ENCODE assay signal across 16 cellular contexts in the genomic region with DNA sequence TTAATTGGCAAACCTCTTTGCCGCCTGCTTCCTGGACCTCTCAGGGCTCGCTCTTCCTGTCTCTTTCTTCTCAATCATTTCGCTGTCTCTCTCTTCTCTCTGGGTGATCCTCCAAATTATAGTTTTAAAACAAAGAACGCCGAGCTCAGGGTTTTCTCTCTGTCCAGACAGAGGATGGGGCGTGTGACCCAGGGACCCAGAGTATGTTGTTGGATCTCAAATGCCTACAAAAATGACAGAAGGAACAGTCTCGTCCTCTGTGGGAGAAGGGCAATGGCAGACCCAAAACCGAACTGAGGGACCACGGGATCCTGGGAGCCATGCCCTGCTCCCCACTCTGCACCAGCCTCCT.
"Had no signal": no experiment of that assay in that cellular context is flagged by ENCODE, and none has a peak within 500 bp of the region (broad histone marks: within the 10 kb centered on the region; RNA-seq: fewer than 3 reads in every experiment).

No MANE protein-coding gene starts in this region.

- H3K9me3 ChIP-seq: colonic mucosa, suprapubic skin, upper lobe of right lung had no signal

- DNase-seq: activated CD4-positive, alpha-beta T cell treated with anti-CD3 and anti-CD28 coated beads, Interleukin-2, amount 10 ng/mL, durations not matched to agents 7 days and 5 days; activated CD8-positive, alpha-beta memory T cell treated with anti-CD3 and anti-CD28 coated beads, Interleukin-2, amount 50 U/mL, for 4 hours; activated gamma-delta T cell treated with Interleukin-2 at 50 U/mL for 16 hours; activated T-cell treated with anti-CD3 and anti-CD28 coated beads, Interleukin-2, amount 50 U/mL, for 72 hours; amniotic stem cell; colonic mucosa; erythroblast; stimulated activated naive CD8-positive, alpha-beta T cell treated with anti-CD3 and anti-CD28 coated beads, Interleukin-15, amount 100 ng/mL, for 72 hours; T-helper 1 cell; T1000; upper lobe of right lung had no signal

- H3K9me3 Mint-ChIP-seq: mesothelial cell of epicardium had no signal

- H3K36me3 ChIP-seq: colonic mucosa, suprapubic skin, upper lobe of right lung had no signal

- H3K4me1 Mint-ChIP-seq: activated CD4-positive, alpha-beta T cell treated with anti-CD3 and anti-CD28 coated beads, Interleukin-2, amount 10 ng/mL, durations not matched to agents 7 days and 5 days; mesothelial cell of epicardium had no signal

- H3K36me3 Mint-ChIP-seq: mesothelial cell of epicardium had no signal

- H3K27ac ChIP-seq: colonic mucosa, suprapubic skin, upper lobe of right lung had no signal

- H3K4me3 ChIP-seq: colonic mucosa, suprapubic skin, upper lobe of right lung had no signal

- H3K27ac Mint-ChIP-seq: activated CD4-positive, alpha-beta T cell treated with anti-CD3 and anti-CD28 coated beads, Interleukin-2, amount 10 ng/mL, durations not matched to agents 7 days and 5 days; activated T-cell treated with anti-CD3 and anti-CD28 coated beads, Interleukin-2, amount 50 U/mL, for 72 hours; mesothelial cell of epicardium had no signal

- H3K4me1 ChIP-seq: colonic mucosa, upper lobe of right lung had no signal

- H3K27me3 Mint-ChIP-seq: activated CD4-positive, alpha-beta T cell treated with anti-CD3 and anti-CD28 coated beads, Interleukin-2, amount 10 ng/mL, durations not matched to agents 7 days and 5 days; natural killer cell treated with Interleukin-12 subunit alpha and Interleukin-12 subunit beta and Interleukin-15 and Interleukin-18, amount 100 ng/mL, for 72 hours; stimulated activated naive CD8-positive, alpha-beta T cell treated with anti-CD3 and anti-CD28 coated beads, Interleukin-15, amount 100 ng/mL, for 72 hours had no signal

- H3K27me3 ChIP-seq: colonic mucosa, suprapubic skin, upper lobe of right lung had no signal

- H3K4me3 Mint-ChIP-seq: activated CD4-positive, alpha-beta T cell treated with anti-CD3 and anti-CD28 coated beads, Interleukin-2, amount 10 ng/mL, durations not matched to agents 7 days and 5 days; activated T-cell treated with anti-CD3 and anti-CD28 coated beads, Interleukin-2, amount 50 U/mL, for 72 hours; mesothelial cell of epicardium; natural killer cell treated with Interleukin-12 subunit alpha and Interleukin-12 subunit beta and Interleukin-15 and Interleukin-18, amount 100 ng/mL, for 72 hours; stimulated activated naive CD8-positive, alpha-beta T cell treated with anti-CD3 and anti-CD28 coated beads, Interleukin-15, amount 100 ng/mL, for 72 hours had no signal

- ATAC-seq: activated CD4-positive, CD25-positive, alpha-beta regulatory T cell treated with anti-CD3 and anti-CD28 coated beads, Interleukin-2, amount 50 U/mL, for 24 hours; activated naive CD4-positive, alpha-beta T cell treated with anti-CD3 and anti-CD28 coated beads, Interleukin-2, amount 50 U/mL, for 72 hours; activated T-cell treated with anti-CD3 and anti-CD28 coated beads, Interleukin-2, amount 50 U/mL, for 72 hours; natural killer cell treated with Interleukin-12 subunit alpha and Interleukin-12 subunit beta and Interleukin-15 and Interleukin-18, amount 100 ng/mL, for 72 hours; stimulated activated naive CD8-positive, alpha-beta T cell treated with anti-CD3 and anti-CD28 coated beads, Interleukin-15, amount 100 ng/mL, for 72 hours; upper lobe of right lung had no signal
